Comparison of ENCODE assay signal across 30 cellular contexts in the genomic region with DNA sequence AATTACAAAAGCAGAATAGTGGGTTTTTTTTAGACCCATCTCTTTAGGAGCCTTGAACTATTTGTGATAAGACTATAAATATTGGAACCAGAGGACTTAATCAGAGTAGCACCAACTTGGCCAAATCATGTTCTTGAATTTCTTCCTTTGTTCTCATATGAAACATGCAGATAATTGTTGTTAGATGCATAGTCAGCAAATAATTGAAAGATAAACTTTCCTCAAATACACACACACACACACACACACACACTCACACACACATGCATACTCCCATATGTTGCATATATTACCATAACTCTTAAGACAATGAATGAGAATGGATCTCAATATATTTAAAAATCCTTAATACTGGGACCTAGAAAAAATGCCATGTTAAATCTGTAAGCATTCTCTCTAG.
"Had no signal": no experiment of that assay in that cellular context is flagged by ENCODE, and none has a peak within 500 bp of the region (broad histone marks: within the 10 kb centered on the region; RNA-seq: fewer than 3 reads in every experiment).

No MANE protein-coding gene starts in this region.

- H3K27me3 ChIP-seq: ascending aorta, breast epithelium, cardiac muscle cell, colonic mucosa, esophagus squamous epithelium, gastroesophageal sphincter, heart right ventricle had no signal

- H3K4me3 ChIP-seq: ascending aorta, breast epithelium, cardiac muscle cell, colonic mucosa, esophagus squamous epithelium, gastroesophageal sphincter, heart right ventricle had no signal

- H3K4me1 ChIP-seq: ascending aorta, breast epithelium, colonic mucosa, esophagus squamous epithelium, gastroesophageal sphincter had no signal

- H3K9me3 ChIP-seq: ascending aorta, colonic mucosa had no signal

- ATAC-seq: activated CD4-positive, CD25-positive, alpha-beta regulatory T cell treated with anti-CD3 and anti-CD28 coated beads, Interleukin-2, amount 50 U/mL, for 24 hours; activated CD8-positive, alpha-beta T cell treated with anti-CD3 and anti-CD28 coated beads for 36 hours; activated naive CD8-positive, alpha-beta T cell treated with anti-CD3 and anti-CD28 coated beads, Interleukin-2, amount 50 U/mL, for 24 hours; activated T-cell treated with anti-CD3 and anti-CD28 coated beads, Interleukin-2, amount 50 U/mL, for 4 hours; activated T-helper 17 cell treated with anti-CD3 and anti-CD28 coated beads, Interleukin-2, amount 50 U/mL, for 72 hours; gastroesophageal sphincter; T-helper 17 cell had no signal

- FAIRE-seq: endometrium, endothelial cell of umbilical vein had no signal

- DNase-seq: activated B cell treated with CpG ODN at 0.5 μM for 24 hours; activated CD4-positive, alpha-beta T cell treated with anti-CD3 and anti-CD28 coated beads for 48 hours; activated CD4-positive, alpha-beta T cell treated with anti-CD3 and anti-CD28 coated beads, Interleukin-2, amount 50 U/mL, for 1 hour; activated CD4-positive, alpha-beta T cell treated with anti-CD3 and anti-CD28 coated beads, Interleukin-2, amount 50 U/mL, for 48 hours; activated CD8-positive, alpha-beta memory T cell treated with anti-CD3 and anti-CD28 coated beads for 24 hours; activated CD8-positive, alpha-beta T cell treated with anti-CD3 and anti-CD28 coated beads for 36 hours; activated effector memory CD4-positive, alpha-beta T cell treated with anti-CD3 and anti-CD28 coated beads, Interleukin-2, amount 50 U/mL, for 16 hours; activated naive CD4-positive, alpha-beta T cell treated with anti-CD3 and anti-CD28 coated beads for 36 hours; activated naive CD8-positive, alpha-beta T cell treated with anti-CD3 and anti-CD28 coated beads for 36 hours; activated naive CD8-positive, alpha-beta T cell treated with anti-CD3 and anti-CD28 coated beads, Interleukin-2, amount 50 U/mL, for 24 hours; activated T-cell treated with anti-CD3 and anti-CD28 coated beads, Interleukin-2, amount 50 U/mL, for 4 hours; central memory CD4-positive, alpha-beta T cell; cerebellar nuclear complex; colonic mucosa; effector CD8-positive, alpha-beta T cell; esophagus squamous epithelium; foreskin melanocyte; heart right ventricle; T-helper 17 cell; T1000; WERI-Rb-1 had no signal

- H3K36me3 ChIP-seq: ascending aorta, breast epithelium, cardiac muscle cell, colonic mucosa, esophagus squamous epithelium, gastroesophageal sphincter, heart right ventricle, WERI-Rb-1 had no signal

- H3K27ac ChIP-seq: ascending aorta, breast epithelium, cardiac muscle cell, colonic mucosa, epithelial cell of prostate, esophagus squamous epithelium, gastroesophageal sphincter, WERI-Rb-1 had no signal
